In the genomic region with DNA sequence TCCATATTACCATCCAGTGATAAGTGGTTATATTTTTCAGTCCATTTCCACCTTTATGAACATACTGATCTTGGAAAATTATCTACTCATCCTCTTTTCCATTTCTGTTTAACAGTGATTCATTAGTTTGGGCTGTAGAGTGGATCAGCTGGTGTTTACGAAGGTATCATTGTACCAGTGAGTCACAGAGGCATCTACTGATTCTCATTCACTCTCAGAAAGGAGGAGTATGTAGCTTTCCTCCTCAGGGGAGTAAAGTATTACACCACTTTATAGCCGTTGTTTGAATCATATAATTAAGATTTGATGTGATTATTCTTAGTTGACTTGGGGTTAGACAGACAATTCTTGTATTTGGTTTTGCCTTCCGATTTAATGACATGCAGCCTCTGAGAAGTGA, we compare ENCODE assay signal across 1 cellular context.
TF ChIP-seq lines count a peak whose summit lies in the region.

No MANE protein-coding gene starts in this region.

TF ChIP-seq in SK-N-SH treated with all-trans-retinoic acid at 6 μM for 48 hours, 23 proteins besides CTCF, POLR2A, EP300 and RAD21 (continued from another document):
- TF ChIP-seq, protein P1, sequence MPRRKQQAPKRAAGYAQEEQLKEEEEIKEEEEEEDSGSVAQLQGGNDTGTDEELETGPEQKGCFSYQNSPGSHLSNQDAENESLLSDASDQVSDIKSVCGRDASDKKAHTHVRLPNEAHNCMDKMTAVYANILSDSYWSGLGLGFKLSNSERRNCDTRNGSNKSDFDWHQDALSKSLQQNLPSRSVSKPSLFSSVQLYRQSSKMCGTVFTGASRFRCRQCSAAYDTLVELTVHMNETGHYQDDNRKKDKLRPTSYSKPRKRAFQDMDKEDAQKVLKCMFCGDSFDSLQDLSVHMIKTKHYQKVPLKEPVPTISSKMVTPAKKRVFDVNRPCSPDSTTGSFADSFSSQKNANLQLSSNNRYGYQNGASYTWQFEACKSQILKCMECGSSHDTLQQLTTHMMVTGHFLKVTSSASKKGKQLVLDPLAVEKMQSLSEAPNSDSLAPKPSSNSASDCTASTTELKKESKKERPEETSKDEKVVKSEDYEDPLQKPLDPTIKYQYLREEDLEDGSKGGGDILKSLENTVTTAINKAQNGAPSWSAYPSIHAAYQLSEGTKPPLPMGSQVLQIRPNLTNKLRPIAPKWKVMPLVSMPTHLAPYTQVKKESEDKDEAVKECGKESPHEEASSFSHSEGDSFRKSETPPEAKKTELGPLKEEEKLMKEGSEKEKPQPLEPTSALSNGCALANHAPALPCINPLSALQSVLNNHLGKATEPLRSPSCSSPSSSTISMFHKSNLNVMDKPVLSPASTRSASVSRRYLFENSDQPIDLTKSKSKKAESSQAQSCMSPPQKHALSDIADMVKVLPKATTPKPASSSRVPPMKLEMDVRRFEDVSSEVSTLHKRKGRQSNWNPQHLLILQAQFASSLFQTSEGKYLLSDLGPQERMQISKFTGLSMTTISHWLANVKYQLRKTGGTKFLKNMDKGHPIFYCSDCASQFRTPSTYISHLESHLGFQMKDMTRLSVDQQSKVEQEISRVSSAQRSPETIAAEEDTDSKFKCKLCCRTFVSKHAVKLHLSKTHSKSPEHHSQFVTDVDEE (CRISPR knock-in tag; IDR thresholded peaks at IDR 0.05) = no peak
- TF ChIP-seq ESRRG (CRISPR knock-in tag; IDR thresholded peaks at IDR 0.05) (no peak), GLIS3 (CRISPR knock-in tag; IDR thresholded peaks at IDR 0.05) (no peak), ZFP30 (CRISPR knock-in tag; IDR thresholded peaks at IDR 0.05) (no peak), ZFP3 (CRISPR knock-in tag; IDR thresholded peaks at IDR 0.05) (no peak), ISL1 (CRISPR knock-in tag; IDR thresholded peaks at IDR 0.05) (no peak)
- TF ChIP-seq, protein P2, sequence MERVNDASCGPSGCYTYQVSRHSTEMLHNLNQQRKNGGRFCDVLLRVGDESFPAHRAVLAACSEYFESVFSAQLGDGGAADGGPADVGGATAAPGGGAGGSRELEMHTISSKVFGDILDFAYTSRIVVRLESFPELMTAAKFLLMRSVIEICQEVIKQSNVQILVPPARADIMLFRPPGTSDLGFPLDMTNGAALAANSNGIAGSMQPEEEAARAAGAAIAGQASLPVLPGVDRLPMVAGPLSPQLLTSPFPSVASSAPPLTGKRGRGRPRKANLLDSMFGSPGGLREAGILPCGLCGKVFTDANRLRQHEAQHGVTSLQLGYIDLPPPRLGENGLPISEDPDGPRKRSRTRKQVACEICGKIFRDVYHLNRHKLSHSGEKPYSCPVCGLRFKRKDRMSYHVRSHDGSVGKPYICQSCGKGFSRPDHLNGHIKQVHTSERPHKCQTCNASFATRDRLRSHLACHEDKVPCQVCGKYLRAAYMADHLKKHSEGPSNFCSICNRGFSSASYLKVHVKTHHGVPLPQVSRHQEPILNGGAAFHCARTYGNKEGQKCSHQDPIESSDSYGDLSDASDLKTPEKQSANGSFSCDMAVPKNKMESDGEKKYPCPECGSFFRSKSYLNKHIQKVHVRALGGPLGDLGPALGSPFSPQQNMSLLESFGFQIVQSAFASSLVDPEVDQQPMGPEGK (CRISPR knock-in tag; IDR thresholded peaks at IDR 0.05; ENCODE audit: borderline replicate concordance) = no peak
